ENCODE assay signal across 1 cellular context in the genomic region with DNA sequence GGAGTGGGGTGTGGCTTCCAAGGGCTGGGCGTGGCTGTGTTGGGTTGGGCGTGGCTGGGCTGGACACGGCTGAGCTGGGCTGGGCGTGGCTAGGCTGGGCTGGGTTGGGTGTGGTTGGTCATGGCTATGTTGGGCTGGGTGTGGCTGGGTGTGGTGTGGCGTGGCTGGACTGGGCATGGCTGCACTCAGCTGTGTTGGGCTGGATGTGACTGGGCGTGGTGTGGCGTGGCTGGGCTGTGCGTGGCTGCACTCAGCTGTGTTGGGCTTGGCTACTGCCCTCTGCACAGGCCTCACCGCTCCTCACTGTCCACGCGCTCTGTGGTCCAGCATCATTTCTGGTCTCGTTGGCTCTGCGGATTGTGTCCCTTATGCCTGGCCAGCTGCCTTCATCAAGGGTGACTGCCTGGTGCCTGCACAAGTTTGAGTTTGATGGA.
TF ChIP-seq lines count a peak whose summit lies in the region.

No MANE protein-coding gene starts in this region.

TF ChIP-seq in K562, 482 proteins besides CTCF, POLR2A, EP300 and RAD21 (continued from another document and continues in another):
- TF ChIP-seq CXXC5 (CRISPR knock-in tag; IDR thresholded peaks at IDR 0.05): peak; percentile 65
- no peak for TF ChIP-seq TEAD2 (tag; IDR thresholded peaks at IDR 0.05)
- TF ChIP-seq HMGN3 (IDR thresholded peaks at IDR 0.05; ENCODE audit: borderline replicate concordance, extremely low read depth, insufficient read length, low read depth, low read length): peak; percentile 88
- no peak for TF ChIP-seq ZNF134 (CRISPR knock-in tag; conservative IDR thresholded peaks at IDR 0.05)
- TF ChIP-seq, protein P1, sequence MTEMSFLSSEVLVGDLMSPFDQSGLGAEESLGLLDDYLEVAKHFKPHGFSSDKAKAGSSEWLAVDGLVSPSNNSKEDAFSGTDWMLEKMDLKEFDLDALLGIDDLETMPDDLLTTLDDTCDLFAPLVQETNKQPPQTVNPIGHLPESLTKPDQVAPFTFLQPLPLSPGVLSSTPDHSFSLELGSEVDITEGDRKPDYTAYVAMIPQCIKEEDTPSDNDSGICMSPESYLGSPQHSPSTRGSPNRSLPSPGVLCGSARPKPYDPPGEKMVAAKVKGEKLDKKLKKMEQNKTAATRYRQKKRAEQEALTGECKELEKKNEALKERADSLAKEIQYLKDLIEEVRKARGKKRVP (CRISPR knock-in tag; IDR thresholded peaks at IDR 0.05): no peak
- TF ChIP-seq ZNF583 (CRISPR knock-in tag; IDR thresholded peaks at IDR 0.05): no peak
- TF ChIP-seq TBL1XR1 (IDR thresholded peaks at IDR 0.05; ENCODE audit: low read length in 2 of 2): no peak
- no peak for TF ChIP-seq SREBF1 (IDR thresholded peaks at IDR 0.05; ENCODE audit: borderline replicate concordance, low read depth, low read length)
- no peak for TF ChIP-seq CBX2 (IDR thresholded peaks at IDR 0.05; ENCODE audit: insufficient read depth, low read length, poor library complexity, severe bottlenecking)
- TF ChIP-seq FOXK2 (conservative IDR thresholded peaks at IDR 0.05 in 1 of 2, IDR thresholded peaks at IDR 0.05 in 1 of 2; ENCODE audit: low read depth in 2 of 2): peak; percentile 75 to 84
- TF ChIP-seq, protein P2, sequence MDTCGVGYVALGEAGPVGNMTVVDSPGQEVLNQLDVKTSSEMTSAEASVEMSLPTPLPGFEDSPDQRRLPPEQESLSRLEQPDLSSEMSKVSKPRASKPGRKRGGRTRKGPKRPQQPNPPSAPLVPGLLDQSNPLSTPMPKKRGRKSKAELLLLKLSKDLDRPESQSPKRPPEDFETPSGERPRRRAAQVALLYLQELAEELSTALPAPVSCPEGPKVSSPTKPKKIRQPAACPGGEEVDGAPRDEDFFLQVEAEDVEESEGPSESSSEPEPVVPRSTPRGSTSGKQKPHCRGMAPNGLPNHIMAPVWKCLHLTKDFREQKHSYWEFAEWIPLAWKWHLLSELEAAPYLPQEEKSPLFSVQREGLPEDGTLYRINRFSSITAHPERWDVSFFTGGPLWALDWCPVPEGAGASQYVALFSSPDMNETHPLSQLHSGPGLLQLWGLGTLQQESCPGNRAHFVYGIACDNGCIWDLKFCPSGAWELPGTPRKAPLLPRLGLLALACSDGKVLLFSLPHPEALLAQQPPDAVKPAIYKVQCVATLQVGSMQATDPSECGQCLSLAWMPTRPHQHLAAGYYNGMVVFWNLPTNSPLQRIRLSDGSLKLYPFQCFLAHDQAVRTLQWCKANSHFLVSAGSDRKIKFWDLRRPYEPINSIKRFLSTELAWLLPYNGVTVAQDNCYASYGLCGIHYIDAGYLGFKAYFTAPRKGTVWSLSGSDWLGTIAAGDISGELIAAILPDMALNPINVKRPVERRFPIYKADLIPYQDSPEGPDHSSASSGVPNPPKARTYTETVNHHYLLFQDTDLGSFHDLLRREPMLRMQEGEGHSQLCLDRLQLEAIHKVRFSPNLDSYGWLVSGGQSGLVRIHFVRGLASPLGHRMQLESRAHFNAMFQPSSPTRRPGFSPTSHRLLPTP (IDR thresholded peaks at IDR 0.05; ENCODE audit: borderline replicate concordance, extremely low read depth, insufficient read length): no peak
- no peak for TF ChIP-seq SMAD3 (CRISPR knock-in tag; conservative IDR thresholded peaks at IDR 0.05)
- TF ChIP-seq CREM (IDR thresholded peaks at IDR 0.05; ENCODE audit: low read depth): peak; percentile 74
- TF ChIP-seq, protein P3, sequence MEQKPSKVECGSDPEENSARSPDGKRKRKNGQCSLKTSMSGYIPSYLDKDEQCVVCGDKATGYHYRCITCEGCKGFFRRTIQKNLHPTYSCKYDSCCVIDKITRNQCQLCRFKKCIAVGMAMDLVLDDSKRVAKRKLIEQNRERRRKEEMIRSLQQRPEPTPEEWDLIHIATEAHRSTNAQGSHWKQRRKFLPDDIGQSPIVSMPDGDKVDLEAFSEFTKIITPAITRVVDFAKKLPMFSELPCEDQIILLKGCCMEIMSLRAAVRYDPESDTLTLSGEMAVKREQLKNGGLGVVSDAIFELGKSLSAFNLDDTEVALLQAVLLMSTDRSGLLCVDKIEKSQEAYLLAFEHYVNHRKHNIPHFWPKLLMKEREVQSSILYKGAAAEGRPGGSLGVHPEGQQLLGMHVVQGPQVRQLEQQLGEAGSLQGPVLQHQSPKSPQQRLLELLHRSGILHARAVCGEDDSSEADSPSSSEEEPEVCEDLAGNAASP (IDR thresholded peaks at IDR 0.05): no peak
- no peak for TF ChIP-seq MIER1 (IDR thresholded peaks at IDR 0.05; ENCODE audit: low read depth)
- no peak for TF ChIP-seq ZEB2 (IDR thresholded peaks at IDR 0.05)
- TF ChIP-seq CBX1 (IDR thresholded peaks at IDR 0.05; ENCODE audit: low read depth): no peak
- TF ChIP-seq POLR3A (IDR thresholded peaks at IDR 0.05; ENCODE audit: borderline replicate concordance, extremely low read depth, insufficient read depth, insufficient read length): no peak
- TF ChIP-seq, protein P4, sequence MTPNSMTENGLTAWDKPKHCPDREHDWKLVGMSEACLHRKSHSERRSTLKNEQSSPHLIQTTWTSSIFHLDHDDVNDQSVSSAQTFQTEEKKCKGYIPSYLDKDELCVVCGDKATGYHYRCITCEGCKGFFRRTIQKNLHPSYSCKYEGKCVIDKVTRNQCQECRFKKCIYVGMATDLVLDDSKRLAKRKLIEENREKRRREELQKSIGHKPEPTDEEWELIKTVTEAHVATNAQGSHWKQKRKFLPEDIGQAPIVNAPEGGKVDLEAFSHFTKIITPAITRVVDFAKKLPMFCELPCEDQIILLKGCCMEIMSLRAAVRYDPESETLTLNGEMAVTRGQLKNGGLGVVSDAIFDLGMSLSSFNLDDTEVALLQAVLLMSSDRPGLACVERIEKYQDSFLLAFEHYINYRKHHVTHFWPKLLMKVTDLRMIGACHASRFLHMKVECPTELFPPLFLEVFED (CRISPR knock-in tag; conservative IDR thresholded peaks at IDR 0.05): no peak
- TF ChIP-seq, protein P5, sequence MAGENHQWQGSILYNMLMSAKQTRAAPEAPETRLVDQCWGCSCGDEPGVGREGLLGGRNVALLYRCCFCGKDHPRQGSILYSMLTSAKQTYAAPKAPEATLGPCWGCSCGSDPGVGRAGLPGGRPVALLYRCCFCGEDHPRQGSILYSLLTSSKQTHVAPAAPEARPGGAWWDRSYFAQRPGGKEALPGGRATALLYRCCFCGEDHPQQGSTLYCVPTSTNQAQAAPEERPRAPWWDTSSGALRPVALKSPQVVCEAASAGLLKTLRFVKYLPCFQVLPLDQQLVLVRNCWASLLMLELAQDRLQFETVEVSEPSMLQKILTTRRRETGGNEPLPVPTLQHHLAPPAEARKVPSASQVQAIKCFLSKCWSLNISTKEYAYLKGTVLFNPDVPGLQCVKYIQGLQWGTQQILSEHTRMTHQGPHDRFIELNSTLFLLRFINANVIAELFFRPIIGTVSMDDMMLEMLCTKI (IDR thresholded peaks at IDR 0.05; ENCODE audit: partially characterized antibody): no peak
- no peak for TF ChIP-seq NONO (IDR thresholded peaks at IDR 0.05; ENCODE audit: low read depth in 2 of 2, low read length in 1 of 2)
- TF ChIP-seq LCOR (CRISPR knock-in tag; IDR thresholded peaks at IDR 0.05): 0 out of 2 replicates have a peak, but pooled peaks have one; percentile 56
- TF ChIP-seq CBX5 (IDR thresholded peaks at IDR 0.05; ENCODE audit: borderline replicate concordance, low read depth): no peak
- no peak for TF ChIP-seq ADNP (tag; IDR thresholded peaks at IDR 0.05)
- no peak for TF ChIP-seq ZNF764 (CRISPR knock-in tag; IDR thresholded peaks at IDR 0.05; ENCODE audit: low read depth)
- TF ChIP-seq ZKSCAN3 (CRISPR knock-in tag; IDR thresholded peaks at IDR 0.05): no peak
- no peak for TF ChIP-seq U2AF2 (optimal IDR thresholded peaks at IDR 0.05; ENCODE audit: low read depth, low read length)
- no peak for TF ChIP-seq NBN (IDR thresholded peaks at IDR 0.05; ENCODE audit: low read depth)
- no peak for TF ChIP-seq ELF4 (CRISPR knock-in tag; IDR thresholded peaks at IDR 0.05)
- TF ChIP-seq ZBTB17 (CRISPR knock-in tag; IDR thresholded peaks at IDR 0.05): no peak
- no peak for TF ChIP-seq GATA2 (CRISPR knock-in tag; IDR thresholded peaks at IDR 0.05)
- peak; percentile 77 for TF ChIP-seq SAFB (IDR thresholded peaks at IDR 0.05; ENCODE audit: borderline replicate concordance, low read depth, low read length)
- TF ChIP-seq, protein P6, sequence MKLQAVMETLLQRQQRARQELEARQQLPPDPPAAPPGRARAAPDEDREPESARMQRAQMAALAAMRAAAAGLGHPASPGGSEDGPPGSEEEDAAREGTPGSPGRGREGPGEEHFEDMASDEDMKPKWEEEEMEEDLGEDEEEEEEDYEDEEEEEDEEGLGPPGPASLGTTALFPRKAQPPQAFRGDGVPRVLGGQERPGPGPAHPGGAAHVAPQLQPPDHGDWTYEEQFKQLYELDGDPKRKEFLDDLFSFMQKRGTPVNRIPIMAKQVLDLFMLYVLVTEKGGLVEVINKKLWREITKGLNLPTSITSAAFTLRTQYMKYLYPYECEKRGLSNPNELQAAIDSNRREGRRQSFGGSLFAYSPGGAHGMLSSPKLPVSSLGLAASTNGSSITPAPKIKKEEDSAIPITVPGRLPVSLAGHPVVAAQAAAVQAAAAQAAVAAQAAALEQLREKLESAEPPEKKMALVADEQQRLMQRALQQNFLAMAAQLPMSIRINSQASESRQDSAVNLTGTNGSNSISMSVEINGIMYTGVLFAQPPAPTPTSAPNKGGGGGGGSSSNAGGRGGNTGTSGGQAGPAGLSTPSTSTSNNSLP (IDR thresholded peaks at IDR 0.05; ENCODE audit: borderline replicate concordance, low read depth, low read length): no peak
- no peak for TF ChIP-seq NCOA6 (IDR thresholded peaks at IDR 0.05)
- TF ChIP-seq ZNF551 (CRISPR knock-in tag; IDR thresholded peaks at IDR 0.05): no peak
- no peak for TF ChIP-seq TFAM (CRISPR knock-in tag; conservative IDR thresholded peaks at IDR 0.05)
- TF ChIP-seq SIN3A (IDR thresholded peaks at IDR 0.05; ENCODE audit: borderline replicate concordance in 2 of 2, control insufficient read depth in 1 of 2, low read depth in 2 of 2, low read length in 2 of 2): peak; percentile 82 to 83; a peak in 2 of 4 replicates
- TF ChIP-seq XRCC5 (IDR thresholded peaks at IDR 0.05; ENCODE audit: low read depth, low read length): peak; percentile 19; the same call in 1 of the 2 replicates
- TF ChIP-seq, protein P7, sequence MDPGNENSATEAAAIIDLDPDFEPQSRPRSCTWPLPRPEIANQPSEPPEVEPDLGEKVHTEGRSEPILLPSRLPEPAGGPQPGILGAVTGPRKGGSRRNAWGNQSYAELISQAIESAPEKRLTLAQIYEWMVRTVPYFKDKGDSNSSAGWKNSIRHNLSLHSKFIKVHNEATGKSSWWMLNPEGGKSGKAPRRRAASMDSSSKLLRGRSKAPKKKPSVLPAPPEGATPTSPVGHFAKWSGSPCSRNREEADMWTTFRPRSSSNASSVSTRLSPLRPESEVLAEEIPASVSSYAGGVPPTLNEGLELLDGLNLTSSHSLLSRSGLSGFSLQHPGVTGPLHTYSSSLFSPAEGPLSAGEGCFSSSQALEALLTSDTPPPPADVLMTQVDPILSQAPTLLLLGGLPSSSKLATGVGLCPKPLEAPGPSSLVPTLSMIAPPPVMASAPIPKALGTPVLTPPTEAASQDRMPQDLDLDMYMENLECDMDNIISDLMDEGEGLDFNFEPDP (CRISPR knock-in tag; IDR thresholded peaks at IDR 0.05): no peak
- TF ChIP-seq RBFOX2 (IDR thresholded peaks at IDR 0.05; ENCODE audit: low read depth, low read length): no peak
- no peak for TF ChIP-seq RBM15 (IDR thresholded peaks at IDR 0.05; ENCODE audit: insufficient read depth, low read length)
- TF ChIP-seq CCNT2 (IDR thresholded peaks at IDR 0.05; ENCODE audit: borderline replicate concordance, extremely low read depth, insufficient read length, low read depth, low read length): peak; percentile 45
- TF ChIP-seq, protein P8, sequence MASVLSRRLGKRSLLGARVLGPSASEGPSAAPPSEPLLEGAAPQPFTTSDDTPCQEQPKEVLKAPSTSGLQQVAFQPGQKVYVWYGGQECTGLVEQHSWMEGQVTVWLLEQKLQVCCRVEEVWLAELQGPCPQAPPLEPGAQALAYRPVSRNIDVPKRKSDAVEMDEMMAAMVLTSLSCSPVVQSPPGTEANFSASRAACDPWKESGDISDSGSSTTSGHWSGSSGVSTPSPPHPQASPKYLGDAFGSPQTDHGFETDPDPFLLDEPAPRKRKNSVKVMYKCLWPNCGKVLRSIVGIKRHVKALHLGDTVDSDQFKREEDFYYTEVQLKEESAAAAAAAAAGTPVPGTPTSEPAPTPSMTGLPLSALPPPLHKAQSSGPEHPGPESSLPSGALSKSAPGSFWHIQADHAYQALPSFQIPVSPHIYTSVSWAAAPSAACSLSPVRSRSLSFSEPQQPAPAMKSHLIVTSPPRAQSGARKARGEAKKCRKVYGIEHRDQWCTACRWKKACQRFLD (CRISPR knock-in tag; IDR thresholded peaks at IDR 0.05): no peak
- no peak for TF ChIP-seq ZNF165 (CRISPR knock-in tag; IDR thresholded peaks at IDR 0.05; ENCODE audit: borderline replicate concordance)
- TF ChIP-seq ZNF217 (CRISPR knock-in tag; IDR thresholded peaks at IDR 0.05): no peak
- no peak for TF ChIP-seq CSDE1 (IDR thresholded peaks at IDR 0.05)
- TF ChIP-seq MEIS2 (IDR thresholded peaks at IDR 0.05; ENCODE audit: partially characterized antibody): no peak
- no peak for TF ChIP-seq HMG20B (CRISPR knock-in tag; IDR thresholded peaks at IDR 0.05)
- no peak for TF ChIP-seq ZNF77 (CRISPR knock-in tag; IDR thresholded peaks at IDR 0.05)
- TF ChIP-seq, protein P9, sequence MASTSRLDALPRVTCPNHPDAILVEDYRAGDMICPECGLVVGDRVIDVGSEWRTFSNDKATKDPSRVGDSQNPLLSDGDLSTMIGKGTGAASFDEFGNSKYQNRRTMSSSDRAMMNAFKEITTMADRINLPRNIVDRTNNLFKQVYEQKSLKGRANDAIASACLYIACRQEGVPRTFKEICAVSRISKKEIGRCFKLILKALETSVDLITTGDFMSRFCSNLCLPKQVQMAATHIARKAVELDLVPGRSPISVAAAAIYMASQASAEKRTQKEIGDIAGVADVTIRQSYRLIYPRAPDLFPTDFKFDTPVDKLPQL (IDR thresholded peaks at IDR 0.05; ENCODE audit: extremely low read depth, insufficient read length): no peak
- no peak for TF ChIP-seq ZNF75A (CRISPR knock-in tag; IDR thresholded peaks at IDR 0.05)
- TF ChIP-seq, protein P10, sequence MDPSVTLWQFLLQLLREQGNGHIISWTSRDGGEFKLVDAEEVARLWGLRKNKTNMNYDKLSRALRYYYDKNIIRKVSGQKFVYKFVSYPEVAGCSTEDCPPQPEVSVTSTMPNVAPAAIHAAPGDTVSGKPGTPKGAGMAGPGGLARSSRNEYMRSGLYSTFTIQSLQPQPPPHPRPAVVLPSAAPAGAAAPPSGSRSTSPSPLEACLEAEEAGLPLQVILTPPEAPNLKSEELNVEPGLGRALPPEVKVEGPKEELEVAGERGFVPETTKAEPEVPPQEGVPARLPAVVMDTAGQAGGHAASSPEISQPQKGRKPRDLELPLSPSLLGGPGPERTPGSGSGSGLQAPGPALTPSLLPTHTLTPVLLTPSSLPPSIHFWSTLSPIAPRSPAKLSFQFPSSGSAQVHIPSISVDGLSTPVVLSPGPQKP (CRISPR knock-in tag; IDR thresholded peaks at IDR 0.05): no peak
- TF ChIP-seq, protein P11, sequence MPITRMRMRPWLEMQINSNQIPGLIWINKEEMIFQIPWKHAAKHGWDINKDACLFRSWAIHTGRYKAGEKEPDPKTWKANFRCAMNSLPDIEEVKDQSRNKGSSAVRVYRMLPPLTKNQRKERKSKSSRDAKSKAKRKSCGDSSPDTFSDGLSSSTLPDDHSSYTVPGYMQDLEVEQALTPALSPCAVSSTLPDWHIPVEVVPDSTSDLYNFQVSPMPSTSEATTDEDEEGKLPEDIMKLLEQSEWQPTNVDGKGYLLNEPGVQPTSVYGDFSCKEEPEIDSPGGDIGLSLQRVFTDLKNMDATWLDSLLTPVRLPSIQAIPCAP (CRISPR knock-in tag; IDR thresholded peaks at IDR 0.05; ENCODE audit: borderline replicate concordance): no peak
